1 cellular context compared by ENCODE assay signal in the genomic region with DNA sequence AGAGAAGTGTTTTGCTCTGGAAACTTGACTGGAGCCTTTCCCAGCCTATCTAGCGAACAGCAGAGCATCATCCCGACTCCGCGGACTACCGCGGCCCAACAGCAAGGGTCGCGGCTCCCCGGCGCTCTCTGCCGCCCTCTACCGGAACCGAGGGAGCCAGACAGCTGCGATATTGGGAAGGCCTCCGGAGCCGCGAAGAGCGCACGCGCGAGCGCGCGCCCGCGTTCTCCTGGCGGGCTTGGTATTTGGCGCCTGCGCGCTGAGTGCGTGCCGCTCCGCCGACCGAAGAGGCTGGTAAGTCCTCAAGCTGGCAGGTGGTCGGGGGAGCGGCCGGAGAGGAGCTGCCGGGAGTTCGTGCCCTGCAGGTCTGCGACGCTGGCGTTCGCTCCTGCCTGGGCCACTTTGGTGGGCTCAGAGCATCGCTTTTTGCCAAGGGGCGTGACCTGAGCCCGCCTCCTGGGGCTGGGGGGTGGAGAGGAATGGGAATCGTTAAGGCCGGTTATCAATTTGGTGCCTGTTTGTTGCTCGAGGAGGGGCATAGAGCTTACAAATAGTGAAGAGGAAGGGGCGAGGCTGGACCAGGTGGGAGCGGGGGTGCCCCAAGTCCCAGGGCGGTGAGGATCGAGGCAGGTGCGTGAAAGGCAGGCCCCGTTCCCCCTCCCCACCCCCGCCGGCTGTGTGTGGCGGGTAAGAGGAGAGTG.
A peak's percentile ranks its signal among the peaks of the same experiment; 100 is the strongest.
TF ChIP-seq lines count a peak whose summit lies in the region.

A gene with protein sequence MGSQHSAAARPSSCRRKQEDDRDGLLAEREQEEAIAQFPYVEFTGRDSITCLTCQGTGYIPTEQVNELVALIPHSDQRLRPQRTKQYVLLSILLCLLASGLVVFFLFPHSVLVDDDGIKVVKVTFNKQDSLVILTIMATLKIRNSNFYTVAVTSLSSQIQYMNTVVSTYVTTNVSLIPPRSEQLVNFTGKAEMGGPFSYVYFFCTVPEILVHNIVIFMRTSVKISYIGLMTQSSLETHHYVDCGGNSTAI (plus strand): TSS at position 257 of the 701 bp plus-strand sequence. CDS start 641 bp downstream, outside the sequence.

TF ChIP-seq in HepG2, 621 proteins besides CTCF, POLR2A, EP300 and RAD21 (continued from another document and continues in another):
- TF ChIP-seq, protein P1, sequence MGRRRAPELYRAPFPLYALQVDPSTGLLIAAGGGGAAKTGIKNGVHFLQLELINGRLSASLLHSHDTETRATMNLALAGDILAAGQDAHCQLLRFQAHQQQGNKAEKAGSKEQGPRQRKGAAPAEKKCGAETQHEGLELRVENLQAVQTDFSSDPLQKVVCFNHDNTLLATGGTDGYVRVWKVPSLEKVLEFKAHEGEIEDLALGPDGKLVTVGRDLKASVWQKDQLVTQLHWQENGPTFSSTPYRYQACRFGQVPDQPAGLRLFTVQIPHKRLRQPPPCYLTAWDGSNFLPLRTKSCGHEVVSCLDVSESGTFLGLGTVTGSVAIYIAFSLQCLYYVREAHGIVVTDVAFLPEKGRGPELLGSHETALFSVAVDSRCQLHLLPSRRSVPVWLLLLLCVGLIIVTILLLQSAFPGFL (CRISPR knock-in tag; IDR thresholded peaks at IDR 0.05): no peak
- peak; percentile 81 for TF ChIP-seq ZMYM4 (CRISPR knock-in tag; IDR thresholded peaks at IDR 0.05)
- TF ChIP-seq ZNF275 (CRISPR knock-in tag; IDR thresholded peaks at IDR 0.05; ENCODE audit: borderline replicate concordance): 0 out of 2 replicates have a peak, but pooled peaks have one; percentile 14
- TF ChIP-seq RCOR2 (CRISPR knock-in tag; IDR thresholded peaks at IDR 0.05): no peak
- TF ChIP-seq HDAC6 (IDR thresholded peaks at IDR 0.05; ENCODE audit: low read depth, low read length): no peak
- TF ChIP-seq ZNF503 (CRISPR knock-in tag; IDR thresholded peaks at IDR 0.05): no peak
- TF ChIP-seq, protein P2, sequence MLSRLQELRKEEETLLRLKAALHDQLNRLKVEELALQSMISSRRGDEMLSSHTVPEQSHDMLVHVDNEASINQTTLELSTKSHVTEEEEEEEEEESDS (CRISPR knock-in tag; IDR thresholded peaks at IDR 0.05; ENCODE audit: borderline replicate concordance): no peak
- no peak for TF ChIP-seq SNAPC2 (CRISPR knock-in tag; IDR thresholded peaks at IDR 0.05)
- peak; percentile 82 for TF ChIP-seq ZNF430 (CRISPR knock-in tag; IDR thresholded peaks at IDR 0.05)
- TF ChIP-seq CBX1 (IDR thresholded peaks at IDR 0.05; ENCODE audit: low read depth): no peak
- no peak for TF ChIP-seq ZNF7 (CRISPR knock-in tag; IDR thresholded peaks at IDR 0.05)
- TF ChIP-seq HNF4G (IDR thresholded peaks at IDR 0.05; ENCODE audit: borderline replicate concordance, low read depth, low read length): no peak
- 0 out of 2 replicates have a peak, but pooled peaks have one; percentile 33 for TF ChIP-seq HNF4G (CRISPR knock-in tag; IDR thresholded peaks at IDR 0.05; ENCODE audit: borderline replicate concordance, low read depth)
- TF ChIP-seq MATR3 (CRISPR knock-in tag; IDR thresholded peaks at IDR 0.05): no peak
- TF ChIP-seq CENPX (CRISPR knock-in tag; IDR thresholded peaks at IDR 0.05): no peak
- no peak for TF ChIP-seq ZNF780A (CRISPR knock-in tag; IDR thresholded peaks at IDR 0.05)
- TF ChIP-seq, protein P3, sequence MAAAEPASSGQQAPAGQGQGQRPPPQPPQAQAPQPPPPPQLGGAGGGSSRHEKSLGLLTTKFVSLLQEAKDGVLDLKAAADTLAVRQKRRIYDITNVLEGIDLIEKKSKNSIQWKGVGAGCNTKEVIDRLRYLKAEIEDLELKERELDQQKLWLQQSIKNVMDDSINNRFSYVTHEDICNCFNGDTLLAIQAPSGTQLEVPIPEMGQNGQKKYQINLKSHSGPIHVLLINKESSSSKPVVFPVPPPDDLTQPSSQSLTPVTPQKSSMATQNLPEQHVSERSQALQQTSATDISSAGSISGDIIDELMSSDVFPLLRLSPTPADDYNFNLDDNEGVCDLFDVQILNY (CRISPR knock-in tag; conservative IDR thresholded peaks at IDR 0.05): peak; percentile 66; the same call in 1 of the 2 replicates
- no peak for TF ChIP-seq ASH2L (IDR thresholded peaks at IDR 0.05; ENCODE audit: insufficient read length, low read depth, low read length)
- no peak for TF ChIP-seq U2AF1 (optimal IDR thresholded peaks at IDR 0.05; ENCODE audit: low read depth, low read length)
- peak; percentile 95 for TF ChIP-seq ZNF547 (CRISPR knock-in tag; IDR thresholded peaks at IDR 0.05)
- TF ChIP-seq, protein P4, sequence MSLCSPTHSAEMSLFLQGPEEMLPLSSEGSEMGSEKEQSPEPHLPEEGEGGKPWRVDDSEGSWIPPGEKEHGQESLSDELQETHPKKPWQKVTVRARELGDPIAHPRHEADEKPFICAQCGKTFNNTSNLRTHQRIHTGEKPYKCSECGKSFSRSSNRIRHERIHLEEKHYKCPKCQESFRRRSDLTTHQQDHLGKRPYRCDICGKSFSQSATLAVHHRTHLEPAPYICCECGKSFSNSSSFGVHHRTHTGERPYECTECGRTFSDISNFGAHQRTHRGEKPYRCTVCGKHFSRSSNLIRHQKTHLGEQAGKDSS (CRISPR knock-in tag; IDR thresholded peaks at IDR 0.05; ENCODE audit: borderline replicate concordance, low read depth): no peak; the same call in 1 of the 2 replicates
- no peak for TF ChIP-seq POLR2AphosphoS2 (IDR thresholded peaks at IDR 0.05; ENCODE audit: low read depth, low read length)
- TF ChIP-seq DBP (CRISPR knock-in tag; IDR thresholded peaks at IDR 0.05; ENCODE audit: not compliant biosample characterization): peak; percentile 58
- no peak for TF ChIP-seq JUND (CRISPR knock-in tag; IDR thresholded peaks at IDR 0.05)
- TF ChIP-seq ZNF12 (CRISPR knock-in tag; IDR thresholded peaks at IDR 0.05): no peak
- TF ChIP-seq, protein P5, sequence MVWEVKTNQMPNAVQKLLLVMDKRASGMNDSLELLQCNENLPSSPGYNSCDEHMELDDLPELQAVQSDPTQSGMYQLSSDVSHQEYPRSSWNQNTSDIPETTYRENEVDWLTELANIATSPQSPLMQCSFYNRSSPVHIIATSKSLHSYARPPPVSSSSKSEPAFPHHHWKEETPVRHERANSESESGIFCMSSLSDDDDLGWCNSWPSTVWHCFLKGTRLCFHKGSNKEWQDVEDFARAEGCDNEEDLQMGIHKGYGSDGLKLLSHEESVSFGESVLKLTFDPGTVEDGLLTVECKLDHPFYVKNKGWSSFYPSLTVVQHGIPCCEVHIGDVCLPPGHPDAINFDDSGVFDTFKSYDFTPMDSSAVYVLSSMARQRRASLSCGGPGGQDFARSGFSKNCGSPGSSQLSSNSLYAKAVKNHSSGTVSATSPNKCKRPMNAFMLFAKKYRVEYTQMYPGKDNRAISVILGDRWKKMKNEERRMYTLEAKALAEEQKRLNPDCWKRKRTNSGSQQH (CRISPR knock-in tag; IDR thresholded peaks at IDR 0.05; ENCODE audit: low read depth): no peak
- TF ChIP-seq, protein P6, sequence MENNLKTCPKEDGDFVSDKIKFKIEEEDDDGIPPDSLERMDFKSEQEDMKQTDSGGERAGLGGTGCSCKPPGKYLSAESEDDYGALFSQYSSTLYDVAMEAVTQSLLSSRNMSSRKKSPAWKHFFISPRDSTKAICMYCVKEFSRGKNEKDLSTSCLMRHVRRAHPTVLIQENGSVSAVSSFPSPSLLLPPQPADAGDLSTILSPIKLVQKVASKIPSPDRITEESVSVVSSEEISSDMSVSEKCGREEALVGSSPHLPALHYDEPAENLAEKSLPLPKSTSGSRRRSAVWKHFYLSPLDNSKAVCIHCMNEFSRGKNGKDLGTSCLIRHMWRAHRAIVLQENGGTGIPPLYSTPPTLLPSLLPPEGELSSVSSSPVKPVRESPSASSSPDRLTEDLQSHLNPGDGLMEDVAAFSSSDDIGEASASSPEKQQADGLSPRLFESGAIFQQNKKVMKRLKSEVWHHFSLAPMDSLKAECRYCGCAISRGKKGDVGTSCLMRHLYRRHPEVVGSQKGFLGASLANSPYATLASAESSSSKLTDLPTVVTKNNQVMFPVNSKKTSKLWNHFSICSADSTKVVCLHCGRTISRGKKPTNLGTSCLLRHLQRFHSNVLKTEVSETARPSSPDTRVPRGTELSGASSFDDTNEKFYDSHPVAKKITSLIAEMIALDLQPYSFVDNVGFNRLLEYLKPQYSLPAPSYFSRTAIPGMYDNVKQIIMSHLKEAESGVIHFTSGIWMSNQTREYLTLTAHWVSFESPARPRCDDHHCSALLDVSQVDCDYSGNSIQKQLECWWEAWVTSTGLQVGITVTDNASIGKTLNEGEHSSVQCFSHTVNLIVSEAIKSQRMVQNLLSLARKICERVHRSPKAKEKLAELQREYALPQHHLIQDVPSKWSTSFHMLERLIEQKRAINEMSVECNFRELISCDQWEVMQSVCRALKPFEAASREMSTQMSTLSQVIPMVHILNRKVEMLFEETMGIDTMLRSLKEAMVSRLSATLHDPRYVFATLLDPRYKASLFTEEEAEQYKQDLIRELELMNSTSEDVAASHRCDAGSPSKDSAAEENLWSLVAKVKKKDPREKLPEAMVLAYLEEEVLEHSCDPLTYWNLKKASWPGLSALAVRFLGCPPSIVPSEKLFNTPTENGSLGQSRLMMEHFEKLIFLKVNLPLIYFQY (CRISPR knock-in tag; IDR thresholded peaks at IDR 0.05; ENCODE audit: borderline replicate concordance): peak; percentile 70; the same call in 1 of the 2 replicates
- TF ChIP-seq PAWR (CRISPR knock-in tag; IDR thresholded peaks at IDR 0.05; ENCODE audit: borderline replicate concordance): no peak
- TF ChIP-seq TEF (CRISPR knock-in tag; IDR thresholded peaks at IDR 0.05): no peak
- TF ChIP-seq KLF13 (CRISPR knock-in tag; IDR thresholded peaks at IDR 0.05): no peak
- peak; percentile 74; the same call in 1 of the 2 replicates for TF ChIP-seq ZNF235 (CRISPR knock-in tag; IDR thresholded peaks at IDR 0.05; ENCODE audit: borderline replicate concordance)
- no peak for TF ChIP-seq ELK4 (CRISPR knock-in tag; IDR thresholded peaks at IDR 0.05; ENCODE audit: borderline replicate concordance)
- no peak for TF ChIP-seq NR2F6 (IDR thresholded peaks at IDR 0.05)
- TF ChIP-seq NR2F6 (CRISPR knock-in tag; IDR thresholded peaks at IDR 0.05): no peak
- no peak for TF ChIP-seq ZBTB21 (CRISPR knock-in tag; IDR thresholded peaks at IDR 0.05)
- TF ChIP-seq HNRNPUL1 (IDR thresholded peaks at IDR 0.05; ENCODE audit: low read depth, low read length): no peak
- peak; percentile 48; the same call in 1 of the 2 replicates for TF ChIP-seq BCL6 (CRISPR knock-in tag; IDR thresholded peaks at IDR 0.05)
- TF ChIP-seq ZBTB20 (CRISPR knock-in tag; IDR thresholded peaks at IDR 0.05; ENCODE audit: borderline replicate concordance, low read depth): peak; percentile 32; the same call in 1 of the 2 replicates
- TF ChIP-seq ZNF577 (CRISPR knock-in tag; IDR thresholded peaks at IDR 0.05; ENCODE audit: borderline replicate concordance, low read depth): no peak
- TF ChIP-seq ZBTB7B (CRISPR knock-in tag; IDR thresholded peaks at IDR 0.05): 0 out of 2 replicates have a peak, but pooled peaks have one; percentile 45
- TF ChIP-seq SMARCC2 (IDR thresholded peaks at IDR 0.05): no peak
- no peak for TF ChIP-seq SALL2 (CRISPR knock-in tag; IDR thresholded peaks at IDR 0.05)
- TF ChIP-seq ZNF207 (IDR thresholded peaks at IDR 0.05; ENCODE audit: borderline replicate concordance): no peak
- TF ChIP-seq NR2F2 (IDR thresholded peaks at IDR 0.05; ENCODE audit: borderline replicate concordance, low read depth): no peak
